Comparison of ENCODE assay signal across 8 cellular contexts in the genomic region with DNA sequence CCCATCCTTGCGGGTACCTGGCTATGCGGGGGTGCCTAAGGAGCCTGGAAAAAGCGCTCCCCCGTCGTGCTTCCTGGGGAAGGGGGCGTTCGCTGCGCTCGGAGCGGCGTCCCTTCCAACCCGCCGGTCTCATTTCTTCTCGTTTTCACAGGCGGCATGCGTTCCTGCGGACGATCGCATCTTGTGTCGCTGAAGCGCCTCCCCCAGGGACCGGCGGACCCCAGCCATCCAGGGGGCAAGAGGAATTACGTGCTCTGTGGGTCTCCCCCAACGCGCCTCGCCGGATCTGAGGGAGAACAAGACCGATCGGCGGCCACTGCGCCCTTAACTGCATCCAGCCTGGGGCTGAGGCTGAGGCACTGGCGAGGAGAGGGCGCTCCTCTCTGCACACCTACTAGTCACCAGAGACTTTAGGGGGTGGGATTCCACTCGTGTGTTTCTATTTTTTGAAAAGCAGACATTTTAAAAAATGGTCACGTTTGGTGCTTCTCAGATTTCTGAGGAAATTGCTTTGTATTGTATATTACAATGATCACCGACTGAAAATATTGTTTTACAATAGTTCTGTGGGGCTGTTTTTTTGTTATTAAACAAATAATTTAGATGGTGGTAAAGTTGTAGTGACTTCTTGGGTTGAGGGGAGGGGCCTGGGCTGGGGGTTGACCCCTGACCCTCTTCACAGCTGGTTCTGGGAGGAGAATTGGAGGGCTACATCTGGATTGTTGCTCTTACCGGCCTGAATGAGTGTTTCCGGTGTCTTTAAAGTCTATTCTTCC. TPM values are rescaled to one million over a fixed set of nuclear protein-coding genes. Genes with fewer than 3 reads are reported as not detected.
DNase-seq lines count a peak whose midpoint lies in the region; ATAC-seq and TF ChIP-seq lines count a peak whose summit lies in the region.

No MANE protein-coding gene starts in this region.

- H3K9me3 ChIP-seq in ovary, result no peaks in the 10 kb centered on the region

- H3K4me1 ChIP-seq in foreskin keratinocyte (peaks cover 11% of the 10 kb centered on the region), ovary (ENCODE audit: insufficient read depth) (peaks cover 4% of the 10 kb centered on the region)

- no peaks in the 10 kb centered on the region for H3K9me3 Mint-ChIP-seq in activated CD8-positive, alpha-beta T cell treated with anti-CD3 and anti-CD28 coated beads, Interleukin-2, amount 10 ng/mL, durations not matched to agents 7 days and 5 days (ENCODE audit: insufficient read depth)

- H3K36me3 Mint-ChIP-seq in activated CD8-positive, alpha-beta T cell treated with anti-CD3 and anti-CD28 coated beads, Interleukin-2, amount 10 ng/mL, durations not matched to agents 7 days and 5 days (ENCODE audit: low read depth), result no peaks in the 10 kb centered on the region

- H3K27me3 ChIP-seq in foreskin keratinocyte (no peaks in the 10 kb centered on the region), ovary (no peaks in the 10 kb centered on the region)

- peak; percentile 33 for DNase-seq in AG20443 (ENCODE audit: low spot score)
- DNase-seq in HK-2 (ENCODE audit: unreplicated experiment), result peak; percentile 57
- peak; percentile 33 for DNase-seq in activated CD8-positive, alpha-beta T cell treated with anti-CD3 and anti-CD28 coated beads, Interleukin-2, amount 10 ng/mL, durations not matched to agents 7 days and 5 days
- no peak for DNase-seq in foreskin keratinocyte
- DNase-seq in ovary, result peak; percentile 32 to 59 (median 52)
- no peak for DNase-seq in NCI-H510A treated with DMSO at 0.1 percent for 48 hours (lab: John Stamatoyannopoulos, UW)
- no peak for DNase-seq in AG08395 (ENCODE audit: low spot score)

- H3K27ac Mint-ChIP-seq in activated CD8-positive, alpha-beta T cell treated with anti-CD3 and anti-CD28 coated beads, Interleukin-2, amount 10 ng/mL, durations not matched to agents 7 days and 5 days, result no peak overlapping the region

- intact Hi-C loops in ovary (cut with DNase I), result loop anchor here in 2 of 4 donors (2.0 to 5.0 kb wide), 2 partner anchors 33 to 34 kb away; no protein-coding TSS in a partner anchor

- H3K4me1 Mint-ChIP-seq in activated CD8-positive, alpha-beta T cell treated with anti-CD3 and anti-CD28 coated beads, Interleukin-2, amount 10 ng/mL, durations not matched to agents 7 days and 5 days (ENCODE audit: low read depth), result peaks cover 33% of the 10 kb centered on the region

- no peak for TF ChIP-seq EP300 in ovary (IDR thresholded peaks at IDR 0.05)

- H3K27ac ChIP-seq in foreskin keratinocyte (peak overlapping the region; percentile 80), ovary (peak overlapping the region; percentile 70 to 73)

- no peak for ATAC-seq in activated CD8-positive, alpha-beta T cell treated with anti-CD3 and anti-CD28 coated beads, Interleukin-2, amount 10 ng/mL, durations not matched to agents 7 days and 5 days
- ATAC-seq in foreskin keratinocyte (no peak), GM21390 (IDR thresholded peaks at IDR 0.05; ENCODE audit: unreplicated experiment) (no peak)

- CTCF ChIA-PET in activated CD8-positive, alpha-beta T cell treated with anti-CD3 and anti-CD28 coated beads, Interleukin-2, amount 10 ng/mL, durations not matched to agents 7 days and 5 days (lab: Charles Lee), result interaction anchor here (19.4 kb wide), 1 partner anchor 39 kb away, joined by 901 read pairs; no protein-coding TSS in a partner anchor

- peak overlapping the region; percentile 81 for H3K4me3 Mint-ChIP-seq in activated CD8-positive, alpha-beta T cell treated with anti-CD3 and anti-CD28 coated beads, Interleukin-2, amount 10 ng/mL, durations not matched to agents 7 days and 5 days

- H3K4me3 ChIP-seq in ovary, result peak overlapping the region; percentile 41

- TF ChIP-seq POLR2A in ovary (IDR thresholded peaks at IDR 0.05), result no peak

- peaks cover 50% of the 10 kb centered on the region for H3K27me3 Mint-ChIP-seq in activated CD8-positive, alpha-beta T cell treated with anti-CD3 and anti-CD28 coated beads, Interleukin-2, amount 10 ng/mL, durations not matched to agents 7 days and 5 days (ENCODE audit: low read depth)

- WGBS in ovary, 3 donors, result 3 to 5% (median 4%) methylated on average over 32 to 39 of the region's 39 CpGs

- H3K36me3 ChIP-seq in ovary, result no peaks in the 10 kb centered on the region

- POLR2A ChIA-PET in activated CD8-positive, alpha-beta T cell treated with anti-CD3 and anti-CD28 coated beads, Interleukin-2, amount 10 ng/mL, durations not matched to agents 7 days and 5 days (lab: Charles Lee), result interaction anchor here (0.6 to 2.6 kb wide), 5 partner anchors 20 to 71 kb away, joined by 3 to 26 read pairs (median 4); no protein-coding TSS in a partner anchor

- TF ChIP-seq CTCF in foreskin keratinocyte (conservative IDR thresholded peaks at IDR 0.05) (no peak), ovary (IDR thresholded peaks at IDR 0.05) (no peak)

RNA-seq across cellular contexts. Expression of a gene that starts 1.0 kb away (rescaled TPM):
- total RNA-seq in activated CD8-positive, alpha-beta T cell treated with anti-CD3 and anti-CD28 coated beads, Interleukin-2, amount 10 ng/mL, durations not matched to agents 7 days and 5 days, result under 1 TPM; 0.42 to 0.50 TPM
- total RNA-seq in foreskin keratinocyte (18.8 and 27.9 TPM in 2 replicates), ovary (100 to 1,000 TPM in 3 of 7 donors, 10 to 100 TPM in 4; 42.6 to 353 (median 64.2) TPM)
- polyA plus RNA-seq in foreskin keratinocyte (21.4 and 31.9 TPM in 2 replicates), ovary (10 to 100 TPM; 26.0 to 86.9 TPM)

RNA-seq across cellular contexts. Expression of a gene that starts 31.6 kb away (rescaled TPM):
- total RNA-seq in activated CD8-positive, alpha-beta T cell treated with anti-CD3 and anti-CD28 coated beads, Interleukin-2, amount 10 ng/mL, durations not matched to agents 7 days and 5 days, result not detected
- not detected in 2 replicates for total RNA-seq in foreskin keratinocyte
- polyA plus RNA-seq in foreskin keratinocyte, result not detected in 2 replicates
- total RNA-seq in ovary, result 1 to 10 TPM in 6 of 7 donors, not detected in 1; 1.1 to 3.5 (median 2.1) TPM
- 1 to 10 TPM; 3.5 to 6.6 TPM for polyA plus RNA-seq in ovary

Comparison
In these comparisons a context has a peak if more than half of its experiments do, and no peak if none do; other contexts are left out.
1. DNase-seq: peak in AG20443 (single experiment), HK-2 (single experiment), activated CD8-positive, alpha-beta T cell treated with anti-CD3 and anti-CD28 coated beads, Interleukin-2, amount 10 ng/mL, durations not matched to agents 7 days and 5 days (single experiment) and ovary (5 of 5); none in foreskin keratinocyte (0 of 2), NCI-H510A treated with DMSO at 0.1 percent for 48 hours (single experiment) and AG08395 (single experiment).
2. RNA of a gene that starts 1.0 kb away (total RNA-seq): 42.6 to 353 TPM in ovary and 18.8 to 27.9 TPM in foreskin keratinocyte; 0.42 to 0.50 TPM in activated CD8-positive, alpha-beta T cell treated with anti-CD3 and anti-CD28 coated beads, Interleukin-2, amount 10 ng/mL, durations not matched to agents 7 days and 5 days; every median in the first group is over 10 times any median in the second.